Comparison of ENCODE assay signal across 18 cellular contexts in genomic region chr16:11901091-11901490, GRCh38. TPM values are rescaled to one million over a fixed set of nuclear protein-coding genes. Genes with fewer than 3 reads are reported as not detected.
DNase-seq lines count a peak whose midpoint lies in the region; ATAC-seq, FAIRE-seq and TF ChIP-seq lines count a peak whose summit lies in the region.
"Had no signal": no experiment of that assay in that cellular context is flagged by ENCODE, and none has a peak within 500 bp of the region (broad histone marks: within the 10 kb centered on the region; RNA-seq: fewer than 3 reads in every experiment).

No MANE protein-coding gene starts in this region.

- POLR2A ChIA-PET in naive thymus-derived CD4-positive, alpha-beta T cell (lab: Charles Lee): no interaction called here

- intact Hi-C loops in naive thymus-derived CD4-positive, alpha-beta T cell (cut with micrococcal nuclease): no loop called here
- intact Hi-C loops in kidney (cut with DNase I): no loop called here
- intact Hi-C loops in head of caudate nucleus (cut with DNase I): no loop called here

- peaks cover 64% of the 10 kb centered on the region for H3K4me1 Mint-ChIP-seq in activated naive CD8-positive, alpha-beta T cell (ENCODE audit: low read depth)
- peaks cover 40 to 77% (median 60%) of the 10 kb centered on the region in 7 donors for H3K4me1 Mint-ChIP-seq in naive thymus-derived CD4-positive, alpha-beta T cell

- no peak for DNase-seq in activated CD4-positive, CD25-positive, alpha-beta regulatory T cell treated with anti-CD3 and anti-CD28 coated beads, Interleukin-2, amount 50 U/mL, for 72 hours
- peak; percentile 22 for DNase-seq in GM03348 (ENCODE audit: low spot score)
- DNase-seq in naive thymus-derived CD4-positive, alpha-beta T cell: no peak
- no peak for DNase-seq in kidney
- DNase-seq in head of caudate nucleus: no peak
- DNase-seq: 8988T, anterior cingulate cortex, cortex of kidney, erythroblast, NCI-H526 treated with DMSO at 0.1 percent for 48 hours, right cardiac atrium, thyroid gland had no signal

- H3K27me3 ChIP-seq in naive thymus-derived CD4-positive, alpha-beta T cell (ENCODE audit: control insufficient read depth in 2 of 2, insufficient read depth in 2 of 2, low read length in 2 of 2): no peaks in the 10 kb centered on the region
- H3K27me3 ChIP-seq: SJSA1, thyroid gland had no signal

- H3K9ac ChIP-seq in kidney (ENCODE audit: low read length in 2 of 2): no peak overlapping the region

- peak; percentile 51 to 83 for ATAC-seq in activated CD4-positive, CD25-positive, alpha-beta regulatory T cell treated with anti-CD3 and anti-CD28 coated beads, Interleukin-2, amount 50 U/mL, for 24 hours
- no peak for ATAC-seq in naive thymus-derived CD4-positive, alpha-beta T cell
- no peak for ATAC-seq in GM18909 (IDR thresholded peaks at IDR 0.05; ENCODE audit: poor library complexity, unreplicated experiment)

- FAIRE-seq in kidney (lab: Jason Lieb, UNC): no peak
- FAIRE-seq: H54, TTC549 had no signal

- CTCF ChIA-PET in naive thymus-derived CD4-positive, alpha-beta T cell (lab: Charles Lee): no interaction called here

- no peaks in the 10 kb centered on the region for H3K36me3 Mint-ChIP-seq in activated naive CD8-positive, alpha-beta T cell
- peaks cover 0 to 14% (median 4%) of the 10 kb centered on the region in 5 donors for H3K36me3 Mint-ChIP-seq in naive thymus-derived CD4-positive, alpha-beta T cell

- TF ChIP-seq CTCF in kidney (IDR thresholded peaks at IDR 0.05; ENCODE audit: borderline replicate concordance, extremely low read depth, insufficient read depth): no peak

- peaks cover 0 to 13% (median 4%) of the 10 kb centered on the region in 3 experiments for H3K36me3 ChIP-seq in naive thymus-derived CD4-positive, alpha-beta T cell (ENCODE audit: control insufficient read depth in 2 of 3, insufficient read depth in 3 of 3, low read length in 3 of 3)
- H3K36me3 ChIP-seq in kidney (ENCODE audit: control insufficient read depth in 1 of 2, insufficient read depth in 2 of 2, low read length in 2 of 2): no peaks in the 10 kb centered on the region
- H3K36me3 ChIP-seq: thyroid gland had no signal

- H3K27ac ChIP-seq in naive thymus-derived CD4-positive, alpha-beta T cell (ENCODE audit: low read depth, low read length): no peak overlapping the region
- H3K27ac ChIP-seq in kidney (ENCODE audit: low read depth in 2 of 2, low read length in 2 of 2): no peak overlapping the region
- H3K27ac ChIP-seq: SJSA1, thyroid gland had no signal

- H3K27ac Mint-ChIP-seq in activated naive CD8-positive, alpha-beta T cell: peak overlapping the region; percentile 42
- peak overlapping the region in 5 of 9 donors; percentile 21 to 69 (median 45) for H3K27ac Mint-ChIP-seq in naive thymus-derived CD4-positive, alpha-beta T cell

- no peaks in the 10 kb centered on the region for H3K9me3 Mint-ChIP-seq in activated naive CD8-positive, alpha-beta T cell (ENCODE audit: low read depth)
- no peaks in the 10 kb centered on the region for H3K9me3 Mint-ChIP-seq in naive thymus-derived CD4-positive, alpha-beta T cell

- H3K9me3 ChIP-seq in naive thymus-derived CD4-positive, alpha-beta T cell (ENCODE audit: control insufficient read depth in 2 of 3, low read length in 3 of 3): no peaks in the 10 kb centered on the region
- no peaks in the 10 kb centered on the region for H3K9me3 ChIP-seq in kidney (ENCODE audit: control insufficient read depth in 1 of 2, low read length in 2 of 2)
- H3K9me3 ChIP-seq: SJSA1, thyroid gland had no signal

- no peaks in the 10 kb centered on the region for H3K27me3 Mint-ChIP-seq in activated naive CD8-positive, alpha-beta T cell
- no peaks in the 10 kb centered on the region for H3K27me3 Mint-ChIP-seq in naive thymus-derived CD4-positive, alpha-beta T cell

- H3K4me3 ChIP-seq in naive thymus-derived CD4-positive, alpha-beta T cell (ENCODE audit: low read length): no peak overlapping the region
- H3K4me3 ChIP-seq in kidney (ENCODE audit: low read length in 2 of 2): no peak overlapping the region
- H3K4me3 ChIP-seq: SJSA1, thyroid gland had no signal

- H3K4me3 Mint-ChIP-seq in activated naive CD8-positive, alpha-beta T cell: no peak overlapping the region
- peak overlapping the region in 1 of 10 donors; percentile 43 for H3K4me3 Mint-ChIP-seq in naive thymus-derived CD4-positive, alpha-beta T cell

- H3K4me1 ChIP-seq in naive thymus-derived CD4-positive, alpha-beta T cell (ENCODE audit: control insufficient read depth in 2 of 2, insufficient read depth in 2 of 2, low read length in 2 of 2): peaks cover 13 to 15% of the 10 kb centered on the region in 2 donors
- peaks cover 0 to 4% of the 10 kb centered on the region in 2 donors for H3K4me1 ChIP-seq in kidney (ENCODE audit: control insufficient read depth in 1 of 2, insufficient read depth in 1 of 2, low read depth in 1 of 2, low read length in 2 of 2)

RNA-seq across cellular contexts. Expression of gene GSPT1, which starts 14.7 kb away (rescaled TPM):
- 100 to 1,000 TPM in 3 of 5 experiments, 10 to 100 TPM in 2; 92.8 to 148 (median 101) TPM for total RNA-seq in naive thymus-derived CD4-positive, alpha-beta T cell
- polyA plus RNA-seq in naive thymus-derived CD4-positive, alpha-beta T cell: 10 to 100 TPM; 71.0 to 92.7 TPM
- 99.0 TPM for total RNA-seq in kidney
- 48.3 TPM for polyA plus RNA-seq in kidney (ENCODE audit: insufficient read depth, low read depth, low replicate concordance)

RNA-seq across cellular contexts. Expression of gene NPIPB2, which starts 40.8 kb away (rescaled TPM):
- 10 to 100 TPM; 13.7 to 31.0 (median 19.1) TPM for total RNA-seq in naive thymus-derived CD4-positive, alpha-beta T cell
- polyA plus RNA-seq in naive thymus-derived CD4-positive, alpha-beta T cell: 1 to 10 TPM; 2.2 to 3.2 TPM
- total RNA-seq in kidney: 12.4 TPM
- 4.9 TPM for polyA plus RNA-seq in kidney (ENCODE audit: insufficient read depth, low read depth, low replicate concordance)

RNA-seq across cellular contexts. Expression of gene RSL1D1, which starts 49.7 kb away (rescaled TPM):
- total RNA-seq in naive thymus-derived CD4-positive, alpha-beta T cell: 100 to 1,000 TPM; 141 to 255 (median 219) TPM
- 100 to 1,000 TPM; 281 to 312 TPM for polyA plus RNA-seq in naive thymus-derived CD4-positive, alpha-beta T cell
- 101 TPM for total RNA-seq in kidney
- 55.5 TPM for polyA plus RNA-seq in kidney (ENCODE audit: insufficient read depth, low read depth, low replicate concordance)

Comparison
In these comparisons a context has a peak if more than half of its experiments do, and no peak if none do; other contexts are left out.
1. ATAC-seq: peak in activated CD4-positive, CD25-positive, alpha-beta regulatory T cell treated with anti-CD3 and anti-CD28 coated beads, Interleukin-2, amount 50 U/mL, for 24 hours (2 of 2); none in naive thymus-derived CD4-positive, alpha-beta T cell (single experiment) and GM18909 (single experiment).